Comparison of ENCODE assay signal across 8 cellular contexts in the genomic region with DNA sequence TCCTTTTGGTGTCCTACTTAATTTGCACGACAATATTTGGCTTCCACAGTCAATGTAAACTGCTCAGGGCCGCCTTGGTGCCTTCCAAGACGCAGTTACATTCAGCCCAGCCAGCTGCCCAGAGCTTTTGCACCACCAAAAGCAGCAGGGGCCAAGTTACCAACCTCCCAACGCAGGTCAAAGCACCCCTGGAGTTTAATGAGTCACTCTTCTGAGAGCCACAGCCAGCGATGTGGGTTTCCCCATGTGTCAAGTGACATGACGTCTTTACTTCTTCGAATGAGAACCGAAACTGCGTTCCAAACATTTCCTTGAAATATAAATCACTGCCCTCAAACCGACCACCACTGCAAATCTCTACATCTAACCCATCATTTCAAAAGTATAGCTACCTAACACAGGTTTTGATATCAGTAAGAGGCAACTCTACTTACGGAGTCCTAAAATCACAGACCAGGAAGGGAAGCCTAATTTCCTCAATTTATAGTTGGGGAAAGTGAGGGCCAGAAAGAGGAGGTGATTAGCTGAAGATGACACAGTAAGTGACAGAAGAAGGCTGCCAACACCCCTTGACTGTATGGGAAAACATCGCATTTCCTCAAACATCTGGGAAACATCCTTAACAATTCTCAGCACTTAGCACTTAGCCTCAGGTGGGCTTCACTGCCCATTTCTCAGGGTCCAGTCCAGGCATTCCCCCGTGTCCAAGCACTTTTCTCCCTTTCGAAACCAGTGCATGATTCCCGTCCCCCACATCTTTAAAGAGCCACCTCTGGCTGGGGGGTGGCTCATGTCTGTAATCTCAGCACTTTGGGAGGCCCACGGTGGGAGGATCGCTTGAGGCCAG. TPM values are rescaled to one million over a fixed set of nuclear protein-coding genes. Genes with fewer than 3 reads are reported as not detected.
DNase-seq lines count a peak whose midpoint lies in the region; ATAC-seq and TF ChIP-seq lines count a peak whose summit lies in the region.

No MANE protein-coding gene starts in this region.

- H3K4me1 Mint-ChIP-seq in activated CD4-positive, alpha-beta memory T cell treated with anti-CD3 and anti-CD28 coated beads for 36 hours (ENCODE audit: low read depth): peaks cover 82% of the 10 kb centered on the region

- no peak overlapping the region for H3K27ac ChIP-seq in HCT116 (ENCODE audit: low read depth, low read length)
- H3K27ac ChIP-seq in rectal smooth muscle tissue (ENCODE audit: low read depth, low read length): peak overlapping the region; percentile 12

- no peaks in the 10 kb centered on the region for H4K20me1 ChIP-seq in HCT116 (ENCODE audit: insufficient read depth)

- POLR2A ChIA-PET in HCT116 (lab: Charles Lee): interaction anchor here (1.3 kb wide), 1 partner anchor 24 kb away, joined by 3 read pairs; the partner anchor contains the start of gene MB21D2
- POLR2A ChIA-PET in activated CD4-positive, alpha-beta memory T cell treated with anti-CD3 and anti-CD28 coated beads for 36 hours (lab: Charles Lee): interaction anchor here (1.1 to 2.0 kb wide), 8 partner anchors 14 to 76 kb away, joined by 3 to 14 read pairs (median 4); partner anchors contain the start of gene MB21D2

- H3K27me3 ChIP-seq in HCT116 (ENCODE audit: insufficient read depth, low read length): no peaks in the 10 kb centered on the region
- no peaks in the 10 kb centered on the region for H3K27me3 ChIP-seq in rectal smooth muscle tissue (ENCODE audit: control insufficient read depth, insufficient read depth, low read length)
- H3K27me3 ChIP-seq in BE2C: no peaks in the 10 kb centered on the region

- peak overlapping the region; percentile 80 for H3K27ac Mint-ChIP-seq in activated CD4-positive, alpha-beta memory T cell treated with anti-CD3 and anti-CD28 coated beads for 36 hours

- H3K36me3 ChIP-seq in HCT116 (ENCODE audit: control insufficient read depth in 1 of 2, insufficient read depth in 2 of 2, low read length in 2 of 2): no peaks in the 10 kb centered on the region
- no peaks in the 10 kb centered on the region for H3K36me3 ChIP-seq in rectal smooth muscle tissue (ENCODE audit: control insufficient read depth, insufficient read depth, low read length)
- H3K36me3 ChIP-seq in BE2C: no peaks in the 10 kb centered on the region

- H3K4me2 ChIP-seq in HCT116 (ENCODE audit: low read length): peak overlapping the region; percentile 74

- TF ChIP-seq RAD21 in HCT116 (IDR thresholded peaks at IDR 0.05; ENCODE audit: low read depth): no peak

- peak overlapping the region; percentile 12 to 38 for H3K4me3 ChIP-seq in HCT116 (replicated peaks in 1 of 2; ENCODE audit: low read depth in 1 of 2, low read length in 2 of 2)
- no peak overlapping the region for H3K4me3 ChIP-seq in rectal smooth muscle tissue (ENCODE audit: low read length)
- H3K4me3 ChIP-seq in BE2C (ENCODE audit: low read depth, low read length): no peak overlapping the region

- TF ChIP-seq CTCF in HCT116 (IDR thresholded peaks at IDR 0.05 in 2 of 3, conservative IDR thresholded peaks at IDR 0.05 in 1 of 3; ENCODE audit: borderline replicate concordance in 1 of 3, insufficient read depth in 1 of 3, low read depth in 2 of 3, low read length in 2 of 3): no peak
- TF ChIP-seq CTCF in BE2C (IDR thresholded peaks at IDR 0.05; ENCODE audit: low read depth, low read length): no peak

- intact Hi-C loops in HCT116 (cut with micrococcal nuclease): no loop called here
- intact Hi-C loops in activated CD4-positive, alpha-beta memory T cell treated with anti-CD3 and anti-CD28 coated beads for 36 hours (cut with micrococcal nuclease): loop anchor here (1.0 to 10.0 kb wide), 8 partner anchors 25 to 1242 kb away; partner anchors contain the start of gene HES1

- H3K9ac ChIP-seq in HCT116 (ENCODE audit: low read length) (peak overlapping the region; percentile 46), rectal smooth muscle tissue (ENCODE audit: low read length) (no peak overlapping the region)

- BruUV-seq in HCT116 (replicated peaks; lab: Mats Ljungman, UMichigan): no TSS peak

- no peak for TF ChIP-seq POLR2A in HCT116 (IDR thresholded peaks at IDR 0.05; ENCODE audit: borderline replicate concordance, extremely low read depth, insufficient read depth, insufficient read length)

- no peaks in the 10 kb centered on the region for H3K9me2 ChIP-seq in HCT116 (ENCODE audit: insufficient read depth)

- peaks cover 2% of the 10 kb centered on the region for H3K36me3 Mint-ChIP-seq in activated CD4-positive, alpha-beta memory T cell treated with anti-CD3 and anti-CD28 coated beads for 36 hours

- peaks cover 12% of the 10 kb centered on the region for H3K27me3 Mint-ChIP-seq in activated CD4-positive, alpha-beta memory T cell treated with anti-CD3 and anti-CD28 coated beads for 36 hours

- peak overlapping the region; percentile 24 for H3K4me3 Mint-ChIP-seq in activated CD4-positive, alpha-beta memory T cell treated with anti-CD3 and anti-CD28 coated beads for 36 hours

- H3K79me2 ChIP-seq in HCT116 (ENCODE audit: insufficient read depth, low read length): 0 out of 2 replicates have a peak, but pooled peaks cover 3% of the 10 kb centered on the region

- no peaks in the 10 kb centered on the region for H3K9me3 ChIP-seq in HCT116 (ENCODE audit: control insufficient read depth in 1 of 2, insufficient read depth in 1 of 2, low read depth in 1 of 2, low read length in 2 of 2)
- no peaks in the 10 kb centered on the region for H3K9me3 ChIP-seq in BE2C

- peak; percentile 84 for DNase-seq in HCT116 (ENCODE audit: low read depth, low spot score)
- DNase-seq in LoVo (ENCODE audit: low spot score): peak; percentile 76
- peak; percentile 86 for DNase-seq in activated CD4-positive, alpha-beta memory T cell treated with anti-CD3 and anti-CD28 coated beads for 36 hours
- peak; percentile 90 for DNase-seq in fibroblast of peridontal ligament (ENCODE audit: extremely low read depth)
- no peak for DNase-seq in NCI-H446 (lab: John Stamatoyannopoulos, UW)
- DNase-seq in BE2C: no peak

- no peak overlapping the region for H2AFZ ChIP-seq in HCT116 (ENCODE audit: low read depth, low read length, poor library complexity, severe bottlenecking)

- ATAC-seq in GM18502 (IDR thresholded peaks at IDR 0.05; ENCODE audit: poor library complexity, unreplicated experiment): peak; percentile 97
- peak; percentile 78 for ATAC-seq in HCT116

- CTCF ChIA-PET in HCT116 (lab: Charles Lee): no interaction called here
- CTCF ChIA-PET in activated CD4-positive, alpha-beta memory T cell treated with anti-CD3 and anti-CD28 coated beads for 36 hours (lab: Charles Lee): interaction anchor here (0.9 to 1.7 kb wide), 6 partner anchors 9 to 148 kb away, joined by 3 to 6 read pairs (median 4); no protein-coding TSS in a partner anchor

- RAD21 ChIA-PET in HCT116 (lab: Charles Lee; ENCODE audit: low non-redundant PET in 1 of 2, low total read pairs in 2 of 2, uncharacterized antibody in 2 of 2, unreplicated experiment in 2 of 2): no interaction called here

- H3K9me3 Mint-ChIP-seq in activated CD4-positive, alpha-beta memory T cell treated with anti-CD3 and anti-CD28 coated beads for 36 hours: no peaks in the 10 kb centered on the region

- H3K4me1 ChIP-seq in HCT116 (ENCODE audit: control insufficient read depth in 1 of 2, insufficient read depth in 2 of 2, low read length in 2 of 2) (peaks cover 32 to 75% of the 10 kb centered on the region in 2 experiments), rectal smooth muscle tissue (ENCODE audit: control insufficient read depth, insufficient read depth, low read length) (peaks cover 11% of the 10 kb centered on the region), BE2C (no peaks in the 10 kb centered on the region)

TF ChIP-seq in HCT116, 20 proteins besides CTCF, POLR2A, EP300 and RAD21 (continues in another document):
- TF ChIP-seq SRF (IDR thresholded peaks at IDR 0.05; ENCODE audit: low read depth): no peak; the same call in 1 of the 2 replicates
- TF ChIP-seq ZFX (IDR thresholded peaks at IDR 0.05): no peak
- TF ChIP-seq EZH2phosphoT487 (IDR thresholded peaks at IDR 0.05; ENCODE audit: borderline replicate concordance): no peak
- TF ChIP-seq ELF1 (IDR thresholded peaks at IDR 0.05; ENCODE audit: borderline replicate concordance, low read depth): no peak; the same call in 1 of the 2 replicates
- TF ChIP-seq CBX3 (IDR thresholded peaks at IDR 0.05; ENCODE audit: low read depth): no peak; the same call in 1 of the 2 replicates
- no peak for TF ChIP-seq ZNF274 (IDR thresholded peaks at IDR 0.05; ENCODE audit: low read depth, low read length)
- TF ChIP-seq SP1 (IDR thresholded peaks at IDR 0.05; ENCODE audit: low read depth): peak; percentile 71
- no peak; the same call in 1 of the 2 replicates for TF ChIP-seq CEBPB (IDR thresholded peaks at IDR 0.05; ENCODE audit: low read depth)
- TF ChIP-seq, protein P1, sequence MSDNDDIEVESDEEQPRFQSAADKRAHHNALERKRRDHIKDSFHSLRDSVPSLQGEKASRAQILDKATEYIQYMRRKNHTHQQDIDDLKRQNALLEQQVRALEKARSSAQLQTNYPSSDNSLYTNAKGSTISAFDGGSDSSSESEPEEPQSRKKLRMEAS (IDR thresholded peaks at IDR 0.05): peak; percentile 60; the same call in 1 of the 2 replicates
- no peak for TF ChIP-seq EZH2 (IDR thresholded peaks at IDR 0.05)
- TF ChIP-seq FOSL1 (IDR thresholded peaks at IDR 0.05; ENCODE audit: low read depth): peak; percentile 76
- TF ChIP-seq SIN3A (IDR thresholded peaks at IDR 0.05; ENCODE audit: low read depth): peak; percentile 67; the same call in 1 of the 2 replicates
- TF ChIP-seq ATF3 (IDR thresholded peaks at IDR 0.05): no peak
- no peak for TF ChIP-seq YY1 (IDR thresholded peaks at IDR 0.05; ENCODE audit: extremely low read depth, insufficient replicate concordance, low read depth, low read length)

RNA-seq across cellular contexts. Expression of gene MB21D2, which starts 24.5 kb away (rescaled TPM):
- 2.8 TPM for total RNA-seq in HCT116 (2021; ENCODE audit: unreplicated experiment)
- polyA plus RNA-seq in HCT116 (2012): 1.2 and 1.4 TPM in 2 replicates
- 1 to 10 TPM; 8.7 to 9.1 TPM for total RNA-seq in activated CD4-positive, alpha-beta memory T cell treated with anti-CD3 and anti-CD28 coated beads for 36 hours
- polyA plus RNA-seq in BE2C (2012; ENCODE audit: insufficient read depth, insufficient read length, low read depth): 1.4 TPM

Comparison
In these comparisons a context has a peak if more than half of its experiments do, and no peak if none do; other contexts are left out.
1. DNase-seq: peak in HCT116 (single experiment), LoVo (single experiment), activated CD4-positive, alpha-beta memory T cell treated with anti-CD3 and anti-CD28 coated beads for 36 hours (single experiment) and fibroblast of peridontal ligament (single experiment); none in NCI-H446 (0 of 2) and BE2C (single experiment).
2. H3K4me3 ChIP-seq: peak in HCT116 (2 of 2); none in rectal smooth muscle tissue (single experiment) and BE2C (single experiment).